In the genomic region with DNA sequence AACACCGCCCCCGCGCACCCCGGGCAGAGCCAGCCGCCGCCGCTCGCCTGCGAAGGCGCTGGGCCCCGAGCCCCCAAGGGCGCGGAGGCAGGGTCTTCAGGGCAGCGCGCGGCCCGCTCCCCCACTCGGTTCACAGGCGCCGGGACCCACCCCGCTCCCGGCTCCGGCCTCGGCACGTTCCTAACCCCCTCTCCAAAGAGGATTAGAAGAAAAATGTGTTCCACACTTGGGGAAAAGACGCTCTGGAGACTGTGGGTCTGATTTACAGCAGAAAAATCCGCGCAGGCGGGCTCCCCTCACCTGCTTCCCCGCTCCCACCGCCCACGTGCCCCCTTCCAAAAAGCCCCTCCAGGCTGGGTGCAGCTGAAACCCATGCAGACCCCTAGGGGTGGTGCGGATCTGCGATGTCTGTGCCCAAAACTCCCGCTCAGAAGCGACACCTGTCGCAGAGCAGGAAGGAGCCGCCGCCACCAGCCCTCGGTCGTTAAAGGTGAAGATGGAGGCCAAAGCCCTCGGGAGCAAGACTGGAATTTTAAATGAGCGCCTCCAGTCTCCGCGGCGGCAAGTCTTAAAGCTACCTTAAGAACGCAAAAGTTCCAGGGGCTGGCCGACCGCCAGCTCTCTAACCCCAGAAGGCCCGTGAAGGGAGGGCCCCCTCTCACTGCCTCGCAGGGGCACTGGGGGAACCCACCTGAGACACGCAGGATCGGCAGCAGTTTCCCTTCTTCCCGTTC, we compare ENCODE assay signal across 8 cellular contexts. TPM values are rescaled to one million over a fixed set of nuclear protein-coding genes. Genes with fewer than 3 reads are reported as not detected.
DNase-seq lines count a peak whose midpoint lies in the region; ATAC-seq and TF ChIP-seq lines count a peak whose summit lies in the region.

No MANE protein-coding gene starts in this region.

- peaks cover 4% of the 10 kb centered on the region; the same call in 1 of the 2 replicates for H3K36me3 Mint-ChIP-seq in WTC11

- H2AFZ ChIP-seq in mammary epithelial cell (ENCODE audit: low read depth, low read length): no peak overlapping the region

- H3K36me3 ChIP-seq in breast epithelium (no peaks in the 10 kb centered on the region), mammary epithelial cell (ENCODE audit: insufficient read depth, low read length) (peaks cover 6% of the 10 kb centered on the region), thyroid gland (peaks cover 3 to 4% of the 10 kb centered on the region in 2 donors), right atrium auricular region (peaks cover 8% of the 10 kb centered on the region)

- POLR2A ChIA-PET in WTC11 (lab: Charles Lee): no interaction called here

- no peaks in the 10 kb centered on the region for H3K9me3 Mint-ChIP-seq in WTC11

- no peak overlapping the region for H3K4me2 ChIP-seq in mammary epithelial cell (ENCODE audit: insufficient read depth, low read depth, low read length)

- TF ChIP-seq CTCF in breast epithelium (IDR thresholded peaks at IDR 0.05): no peak
- TF ChIP-seq CTCF in mammary epithelial cell (conservative IDR thresholded peaks at IDR 0.05 in 1 of 2, IDR thresholded peaks at IDR 0.05 in 1 of 2; ENCODE audit: extremely low read depth in 1 of 2, insufficient read depth in 1 of 2, low read depth in 1 of 2, low read length in 2 of 2): no peak
- no peak for TF ChIP-seq CTCF in WTC11 (IDR thresholded peaks at IDR 0.05)
- TF ChIP-seq CTCF in thyroid gland (IDR thresholded peaks at IDR 0.05): no peak
- TF ChIP-seq CTCF in right atrium auricular region (IDR thresholded peaks at IDR 0.05): no peak

- H3K4me3 Mint-ChIP-seq in WTC11: peak overlapping the region; percentile 65

- 16% methylated on average over 12 of the region's 54 CpGs for whole genome bisulfite sequencing in mammary epithelial cell (ENCODE audit: low coverage, missing lambda C conversion rate)
- WGBS in thyroid gland, 2 donors: 2 to 9% methylated on average over 6 to 34 of the region's 54 CpGs

- intact Hi-C loops in breast epithelium (cut with DNase I; ENCODE audit: low total_unique reads): no loop called here
- intact Hi-C loops in mammary epithelial cell (cut with micrococcal nuclease): no loop called here
- intact Hi-C loops in thyroid gland (cut with DNase I): no loop called here

- H3K9ac ChIP-seq in mammary epithelial cell (ENCODE audit: insufficient read depth, low read length): no peak overlapping the region

- H3K9me3 ChIP-seq in breast epithelium (no peaks in the 10 kb centered on the region), mammary epithelial cell (replicated peaks; ENCODE audit: insufficient read depth, low read length) (no peaks in the 10 kb centered on the region), thyroid gland (no peaks in the 10 kb centered on the region), right atrium auricular region (no peaks in the 10 kb centered on the region)

- H4K20me1 ChIP-seq in mammary epithelial cell (ENCODE audit: insufficient read depth, low read length): peaks cover 3% of the 10 kb centered on the region

- H3K4me3 ChIP-seq in breast epithelium (peak overlapping the region in 2 of 3 donors; percentile 46 to 66), mammary epithelial cell (replicated peaks in 1 of 3; ENCODE audit: insufficient read depth in 1 of 3, low read depth in 2 of 3, low read length in 3 of 3) (no peak overlapping the region), thyroid gland (replicated peaks in 1 of 3) (no peak overlapping the region), right atrium auricular region (no peak overlapping the region)

- H3K4me1 ChIP-seq in breast epithelium: peaks cover 8 to 13% of the 10 kb centered on the region in 2 donors
- peaks cover 14% of the 10 kb centered on the region for H3K4me1 ChIP-seq in mammary epithelial cell (ENCODE audit: insufficient read depth, low read length)
- peaks cover 7 to 31% of the 10 kb centered on the region in 2 donors for H3K4me1 ChIP-seq in thyroid gland
- peaks cover 0 to 25% of the 10 kb centered on the region in 2 donors for H3K4me1 ChIP-seq in right atrium auricular region

- CTCF ChIA-PET in mammary epithelial cell (lab: Charles Lee; ENCODE audit: low non-redundant PET): no interaction called here
- CTCF ChIA-PET in WTC11 (lab: Charles Lee): interaction anchor here (0.6 to 6.2 kb wide), 4 partner anchors 11 to 1794 kb away, joined by 4 to 47 read pairs (median 5); a partner anchor contains a TSS

- H3K79me2 ChIP-seq in mammary epithelial cell (ENCODE audit: insufficient read depth, low read length): peaks cover 8% of the 10 kb centered on the region

- no TSS peak for BruUV-seq in mammary epithelial cell (replicated peaks; lab: Mats Ljungman, UMichigan)

- in situ Hi-C loops in mammary epithelial cell (cut with MboI; ENCODE audit: low sequenced_read_pairs in 2 of 2): no loop called here

- ATAC-seq in WTC11 (peak; percentile 9), HG03442 (IDR thresholded peaks at IDR 0.05; ENCODE audit: unreplicated experiment) (no peak)

- H3K27me3 ChIP-seq in breast epithelium (peaks cover 12 to 50% of the 10 kb centered on the region in 2 donors), mammary epithelial cell (ENCODE audit: insufficient read depth, low read length) (peaks cover 19% of the 10 kb centered on the region), thyroid gland (peaks cover 14% of the 10 kb centered on the region), right atrium auricular region (peaks cover 0 to 8% of the 10 kb centered on the region in 2 donors)

- peaks cover 44% of the 10 kb centered on the region for H3K4me1 Mint-ChIP-seq in WTC11

- DNase-seq in breast epithelium (ENCODE audit: low spot score in 2 of 2) (no peak), mammary epithelial cell (no peak), WTC11 (ENCODE audit: low spot score) (peak; percentile 49), iPS-NIHi7 (ENCODE audit: extremely low spot score) (peak; percentile 39), thyroid gland (peak; percentile 18 to 31), caudate nucleus (lab: John Stamatoyannopoulos, UW) (no peak), right atrium auricular region (ENCODE audit: low spot score) (no peak)

- no peak overlapping the region for H3K27ac Mint-ChIP-seq in WTC11

- dilution Hi-C loops in mammary epithelial cell (cut with HindIII; ENCODE audit: low sequenced_read_pairs): no loop called here

- H3K27ac ChIP-seq in breast epithelium (no peak overlapping the region), mammary epithelial cell (ENCODE audit: insufficient read depth, low read depth, low read length) (no peak overlapping the region), thyroid gland (no peak overlapping the region), caudate nucleus (ENCODE audit: low read depth, low read length) (no peak overlapping the region), right atrium auricular region (no peak overlapping the region)

- TF ChIP-seq POLR2A in breast epithelium (IDR thresholded peaks at IDR 0.05) (no peak), thyroid gland (IDR thresholded peaks at IDR 0.05) (no peak)

- peaks cover 56% of the 10 kb centered on the region for H3K27me3 Mint-ChIP-seq in WTC11 (ENCODE audit: low read depth)

TF ChIP-seq in WTC11, 78 proteins besides CTCF, POLR2A, EP300 and RAD21 (continues in another document):
- TF ChIP-seq SMAD3 (CRISPR knock-in tag; IDR thresholded peaks at IDR 0.05; ENCODE audit: borderline replicate concordance): no peak
- TF ChIP-seq, protein P1, sequence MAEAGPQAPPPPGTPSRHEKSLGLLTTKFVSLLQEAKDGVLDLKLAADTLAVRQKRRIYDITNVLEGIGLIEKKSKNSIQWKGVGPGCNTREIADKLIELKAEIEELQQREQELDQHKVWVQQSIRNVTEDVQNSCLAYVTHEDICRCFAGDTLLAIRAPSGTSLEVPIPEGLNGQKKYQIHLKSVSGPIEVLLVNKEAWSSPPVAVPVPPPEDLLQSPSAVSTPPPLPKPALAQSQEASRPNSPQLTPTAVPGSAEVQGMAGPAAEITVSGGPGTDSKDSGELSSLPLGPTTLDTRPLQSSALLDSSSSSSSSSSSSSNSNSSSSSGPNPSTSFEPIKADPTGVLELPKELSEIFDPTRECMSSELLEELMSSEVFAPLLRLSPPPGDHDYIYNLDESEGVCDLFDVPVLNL (CRISPR knock-in tag; IDR thresholded peaks at IDR 0.05; ENCODE audit: borderline replicate concordance, low read depth): no peak
- TF ChIP-seq TEAD4 (CRISPR knock-in tag; IDR thresholded peaks at IDR 0.05): no peak

RNA-seq across cellular contexts. Expression of a gene that starts 0.6 kb away (rescaled TPM):
- total RNA-seq in breast epithelium (under 1 TPM; under 0.01 to 0.33 (median 0.15) TPM), mammary epithelial cell (under 1 TPM; 0.49 to 0.83 TPM), WTC11 (2021) (1.6 to 2.4 TPM (median 1.6 TPM) in 3 replicates), thyroid gland (under 1 TPM; 0.15 to 0.94 (median 0.26) TPM), right atrium auricular region (1 to 10 TPM in 1 of 2 donors, under 1 TPM in 1; 0.07 to 2.0 TPM)
- polyA plus RNA-seq in mammary epithelial cell: 0.09 TPM
- polyA minus RNA-seq in mammary epithelial cell: not detected

RNA-seq across cellular contexts. Expression of a gene that starts 18.6 kb away (rescaled TPM):
- 100 to 1,000 TPM; 210 to 329 (median 306) TPM for total RNA-seq in breast epithelium
- 100 to 1,000 TPM in 1 of 2 donors, 10 to 100 TPM in 1; 69.7 to 303 TPM for total RNA-seq in mammary epithelial cell
- 166 TPM for polyA plus RNA-seq in mammary epithelial cell
- polyA minus RNA-seq in mammary epithelial cell: 24.4 TPM
- 441 to 512 TPM (median 491 TPM) in 3 replicates for total RNA-seq in WTC11 (2021)
- total RNA-seq in thyroid gland: 100 to 1,000 TPM; 154 to 230 (median 181) TPM
- total RNA-seq in right atrium auricular region: 100 to 1,000 TPM in 1 of 2 donors, 10 to 100 TPM in 1; 75.4 to 115 TPM

RNA-seq across cellular contexts. Expression of a gene that starts 25.2 kb away (rescaled TPM):
- 10 to 100 TPM in 2 of 3 donors, 1 to 10 TPM in 1; 2.7 to 32.4 (median 29.9) TPM for total RNA-seq in breast epithelium
- total RNA-seq in mammary epithelial cell: 10 to 100 TPM; 25.7 to 26.5 TPM
- 5.9 TPM for polyA plus RNA-seq in mammary epithelial cell
- 6.6 TPM for polyA minus RNA-seq in mammary epithelial cell
- 9.2 to 14.0 TPM (median 12.9 TPM) in 3 replicates for total RNA-seq in WTC11 (2021)
- 10 to 100 TPM; 32.9 to 63.5 (median 47.0) TPM for total RNA-seq in thyroid gland
- 10 to 100 TPM; 28.9 to 53.0 TPM for total RNA-seq in right atrium auricular region

RNA-seq across cellular contexts. Expression of a gene that starts 55.0 kb away (rescaled TPM):
- 10 to 100 TPM; 54.0 to 61.6 (median 54.7) TPM for total RNA-seq in breast epithelium
- total RNA-seq in mammary epithelial cell: 10 to 100 TPM; 65.2 to 75.4 TPM
- 76.3 TPM for polyA plus RNA-seq in mammary epithelial cell
- 71.0 TPM for polyA minus RNA-seq in mammary epithelial cell
- total RNA-seq in WTC11 (2021): 105 to 113 TPM (median 107 TPM) in 3 replicates
- 10 to 100 TPM; 66.2 to 86.2 (median 78.1) TPM for total RNA-seq in thyroid gland
- 10 to 100 TPM; 71.4 to 74.4 TPM for total RNA-seq in right atrium auricular region

Comparison
In these comparisons a context has a peak if more than half of its experiments do, and no peak if none do; other contexts are left out.
1. H3K4me3 ChIP-seq: peak in breast epithelium (2 of 3); none in mammary epithelial cell (0 of 3), thyroid gland (0 of 3) and right atrium auricular region (0 of 2).
2. DNase-seq: peak in WTC11 (single experiment), iPS-NIHi7 (single experiment) and thyroid gland (2 of 2); none in breast epithelium (0 of 2), mammary epithelial cell (single experiment), caudate nucleus (0 of 61) and right atrium auricular region (single experiment).